ENCODE assay signal across 9 cellular contexts in the genomic region with DNA sequence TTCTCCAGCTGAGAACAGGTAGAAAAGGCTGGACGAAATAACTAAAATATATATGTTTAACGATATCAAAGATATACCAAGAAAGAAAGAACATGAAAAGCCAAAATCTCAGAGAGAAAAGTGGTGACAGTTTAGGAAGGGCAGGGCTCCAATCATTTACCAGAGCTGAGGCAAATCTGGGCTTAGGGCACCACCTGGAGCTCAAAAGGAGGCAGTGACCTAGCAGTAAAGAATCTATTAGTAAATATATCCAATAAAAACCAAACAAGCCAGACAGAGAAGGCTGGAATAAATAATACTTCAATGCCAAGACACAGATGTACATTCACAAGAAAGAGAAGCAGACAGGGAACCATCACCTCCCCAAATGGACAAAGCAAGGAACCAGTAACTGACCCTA. TPM values are rescaled to one million over a fixed set of nuclear protein-coding genes. Genes with fewer than 3 reads are reported as not detected.
DNase-seq lines count a peak whose midpoint lies in the region; ATAC-seq and TF ChIP-seq lines count a peak whose summit lies in the region.
"Had no signal": no experiment of that assay in that cellular context is flagged by ENCODE, and none has a peak within 500 bp of the region (broad histone marks: within the 10 kb centered on the region; RNA-seq: fewer than 3 reads in every experiment).

No MANE protein-coding gene starts in this region.

- peak; percentile 26 for DNase-seq in Calu3
- DNase-seq in T47D (ENCODE audit: low read depth in 1 of 2, low spot score in 1 of 2), result peak; percentile 21 to 71
- no peak for DNase-seq in lower lobe of right lung
- no peak for DNase-seq in transverse colon
- no peak for DNase-seq in NCI-H69 (lab: John Stamatoyannopoulos, UW)

- H3K9me3 ChIP-seq in SU-DHL-6 (ENCODE audit: insufficient read depth, low read length) (no peaks in the 10 kb centered on the region), lower lobe of right lung (no peaks in the 10 kb centered on the region), transverse colon (no peaks in the 10 kb centered on the region)

- no TSS peak for BruUV-seq in Calu3 (replicated peaks; lab: Mats Ljungman, UMichigan)

- H4K20me1 ChIP-seq in SU-DHL-6 (ENCODE audit: low read depth, low read length), result no peaks in the 10 kb centered on the region

- no peak overlapping the region for H3K9ac ChIP-seq in SU-DHL-6 (ENCODE audit: low read length)

- no peaks in the 10 kb centered on the region for H3K79me2 ChIP-seq in SU-DHL-6 (ENCODE audit: insufficient read depth, low read length)

- TF ChIP-seq EP300 in Ishikawa (IDR thresholded peaks at IDR 0.05; ENCODE audit: borderline replicate concordance), result no peak
- no peak for TF ChIP-seq EP300 in transverse colon (IDR thresholded peaks at IDR 0.05; ENCODE audit: low read depth)

- no peaks in the 10 kb centered on the region for H3K9me2 ChIP-seq in SU-DHL-6 (replicated peaks; ENCODE audit: insufficient read depth, low read length)

- intact Hi-C loops in Calu3 (cut with micrococcal nuclease; ENCODE audit: unreplicated experiment), result loop anchor here (1.0 kb wide), 1 partner anchor 112 kb away; no protein-coding TSS in a partner anchor
- intact Hi-C loops in lower lobe of right lung (cut with DNase I), result no loop called here
- intact Hi-C loops in transverse colon (cut with DNase I; ENCODE audit: low total_unique reads), result no loop called here

- H3F3A ChIP-seq in SU-DHL-6 (ENCODE audit: insufficient read depth), result no peaks in the 10 kb centered on the region

- peaks cover 12% of the 10 kb centered on the region for H3K27me3 Mint-ChIP-seq in Calu3 (ENCODE audit: unreplicated experiment)

- no peaks in the 10 kb centered on the region for H3K36me3 Mint-ChIP-seq in Calu3 (ENCODE audit: insufficient read depth, unreplicated experiment)

- no peaks in the 10 kb centered on the region for H3K36me3 ChIP-seq in SU-DHL-6 (ENCODE audit: low read length)
- H3K36me3 ChIP-seq in lower lobe of right lung, result no peaks in the 10 kb centered on the region
- no peaks in the 10 kb centered on the region for H3K36me3 ChIP-seq in transverse colon

- TF ChIP-seq CTCF in Calu3 (IDR thresholded peaks at IDR 0.05; ENCODE audit: unreplicated experiment) (peak; percentile 30), SU-DHL-6 (IDR thresholded peaks at IDR 0.05; ENCODE audit: insufficient read depth, low read length, poor library complexity, severe bottlenecking) (peak; percentile 79), lower lobe of right lung (IDR thresholded peaks at IDR 0.05) (peak; percentile 65), transverse colon (IDR thresholded peaks at IDR 0.05) (peak; percentile 12 to 32 (median 29))

- H3K27me3 ChIP-seq in SU-DHL-6 (ENCODE audit: low read length), result no peaks in the 10 kb centered on the region
- no peaks in the 10 kb centered on the region for H3K27me3 ChIP-seq in lower lobe of right lung (ENCODE audit: low read depth)
- H3K27me3 ChIP-seq in transverse colon, result no peaks in the 10 kb centered on the region

- H3K4me3 Mint-ChIP-seq in Calu3 (ENCODE audit: low read depth, unreplicated experiment), result no peak overlapping the region

- WGBS in transverse colon (ENCODE audit: low coverage in 1 of 2), 2 donors, result 52 to 62% methylated on average over 2 of the region's 2 CpGs

- H3K4me3 ChIP-seq in SU-DHL-6 (ENCODE audit: insufficient read depth, low read length, poor library complexity, severe bottlenecking) (no peak overlapping the region), lower lobe of right lung (no peak overlapping the region), transverse colon (no peak overlapping the region)

- H3K27ac Mint-ChIP-seq in Calu3 (ENCODE audit: unreplicated experiment), result no peak overlapping the region

- CTCF ChIA-PET in Calu3 (lab: Charles Lee), result interaction anchor here (0.6 to 1.7 kb wide), 2 partner anchors 111 to 188 kb away, joined by 4 to 6 read pairs; no protein-coding TSS in a partner anchor

- H3K4me1 Mint-ChIP-seq in Calu3 (ENCODE audit: low read depth, unreplicated experiment), result no peaks in the 10 kb centered on the region

- H3K4me2 ChIP-seq in SU-DHL-6 (ENCODE audit: low read depth, low read length, poor library complexity, severe bottlenecking), result no peak overlapping the region

- H3K9me3 Mint-ChIP-seq in Calu3 (ENCODE audit: low read depth, unreplicated experiment), result no peaks in the 10 kb centered on the region

- no peak overlapping the region for H2AFZ ChIP-seq in SU-DHL-6 (ENCODE audit: low read depth, low read length, severe bottlenecking)

- H3K4me1 ChIP-seq in lower lobe of right lung, result no peaks in the 10 kb centered on the region
- H3K4me1 ChIP-seq in transverse colon, result no peaks in the 10 kb centered on the region

- no peak for TF ChIP-seq POLR2A in transverse colon (IDR thresholded peaks at IDR 0.05)

- in situ Hi-C loops in T47D (cut with HindIII; ENCODE audit: low pct_unique_long_range_greater_than_20kb, low sequenced_read_pairs), result no loop called here
- in situ Hi-C loops in transverse colon (cut with MboI; ENCODE audit: low pct_ligation_motif_present in 1 of 4, low pct_unique_long_range_greater_than_20kb in 1 of 4, low sequenced_read_pairs in 3 of 4), result no loop called here

- H3K27ac ChIP-seq in SU-DHL-6 (ENCODE audit: low read depth, low read length) (no peak overlapping the region), lower lobe of right lung (no peak overlapping the region), transverse colon (no peak overlapping the region)

- ATAC-seq in lower lobe of right lung (peak; percentile 76 to 86), GM21390 (IDR thresholded peaks at IDR 0.05; ENCODE audit: unreplicated experiment) (no peak)

- TF ChIP-seq RAD21 in Ishikawa (IDR thresholded peaks at IDR 0.05; ENCODE audit: low read depth), result peak; percentile 76

TF ChIP-seq in Ishikawa, 13 proteins besides CTCF, POLR2A, EP300 and RAD21:
- no peak for TF ChIP-seq CEBPB (IDR thresholded peaks at IDR 0.05)
- TF ChIP-seq YY1 (IDR thresholded peaks at IDR 0.05; ENCODE audit: low read depth), result no peak
- TF ChIP-seq ZBTB7A (IDR thresholded peaks at IDR 0.05; ENCODE audit: low read depth), result no peak
- no peak for TF ChIP-seq EGR1 (IDR thresholded peaks at IDR 0.05)
- no peak for TF ChIP-seq TAF1 (IDR thresholded peaks at IDR 0.05; ENCODE audit: low read depth)
- TF ChIP-seq FOXM1 (IDR thresholded peaks at IDR 0.05; ENCODE audit: borderline replicate concordance, low read depth), result no peak
- TF ChIP-seq, protein P1, sequence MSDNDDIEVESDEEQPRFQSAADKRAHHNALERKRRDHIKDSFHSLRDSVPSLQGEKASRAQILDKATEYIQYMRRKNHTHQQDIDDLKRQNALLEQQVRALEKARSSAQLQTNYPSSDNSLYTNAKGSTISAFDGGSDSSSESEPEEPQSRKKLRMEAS (IDR thresholded peaks at IDR 0.05), result no peak

RNA-seq across cellular contexts. Expression of a gene that starts 43.5 kb away (rescaled TPM):
- total RNA-seq in Calu3 (2022) (not detected in 2 replicates), lower lobe of right lung (10.9 TPM), transverse colon (not detected)
- total RNA-seq: NCI-H460 had no signal

Comparison
In these comparisons a context has a peak if more than half of its experiments do, and no peak if none do; other contexts are left out.
1. DNase-seq: peak in Calu3 (single experiment) and T47D (2 of 2); none in lower lobe of right lung (single experiment), transverse colon (single experiment) and NCI-H69 (single experiment).
2. CTCF ChIP-seq: peak in every context shown above with its lines; median percentile 79 in SU-DHL-6; 65 in lower lobe of right lung; 30 in Calu3; 29 in transverse colon.
3. RNA of a gene that starts 43.5 kb away (total RNA-seq): 10.9 TPM in lower lobe of right lung (single experiment); not detected in Calu3 and not detected in transverse colon; every median in the first group is over 10 times any median in the second.